Comparison of ENCODE assay signal across 8 cellular contexts in the genomic region with DNA sequence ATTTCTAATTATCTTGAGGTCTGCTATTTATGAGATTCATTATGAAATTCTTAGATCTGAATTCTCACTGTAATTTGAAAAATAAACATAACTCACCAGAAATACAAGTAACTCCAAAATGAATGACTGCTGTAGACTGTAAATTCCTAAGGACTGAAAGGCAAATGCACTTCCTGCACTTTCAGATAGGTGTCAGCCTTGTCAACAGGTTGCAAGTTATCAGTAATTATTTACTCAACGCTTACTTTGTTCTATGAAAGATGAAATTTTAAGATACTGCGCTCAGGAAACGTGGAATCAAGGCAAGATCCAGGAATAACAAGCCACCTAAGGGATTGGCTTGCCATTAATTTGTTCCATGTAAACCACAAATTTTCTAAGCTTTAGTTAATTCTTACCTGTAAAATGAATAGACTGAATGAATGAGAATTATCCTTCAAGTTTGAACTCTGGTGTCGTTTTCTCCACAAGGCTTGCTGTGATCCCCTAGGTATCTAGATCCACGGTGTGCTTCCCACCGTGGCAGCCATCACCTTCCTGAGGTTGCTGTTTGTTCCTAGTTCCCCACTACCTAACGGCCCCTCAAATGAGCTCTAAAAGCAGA. TPM values are rescaled to one million over a fixed set of nuclear protein-coding genes. Genes with fewer than 3 reads are reported as not detected.
DNase-seq lines count a peak whose midpoint lies in the region; ATAC-seq, FAIRE-seq and TF ChIP-seq lines count a peak whose summit lies in the region.

No MANE protein-coding gene starts in this region.

- peaks cover 4% of the 10 kb centered on the region for H3K4me1 Mint-ChIP-seq in T-helper 17 cell

- no peak overlapping the region for H3K4me3 Mint-ChIP-seq in T-helper 17 cell

- no peak for FAIRE-seq in HTR-8/SVneo (lab: Jason Lieb, UNC)

- TF ChIP-seq CTCF in C4-2B (conservative IDR thresholded peaks at IDR 0.05) = peak; percentile 95
- TF ChIP-seq CTCF in fibroblast of pulmonary artery (IDR thresholded peaks at IDR 0.05; ENCODE audit: low read length, missing control alignments) = peak; percentile 90

- H3K36me3 Mint-ChIP-seq in T-helper 17 cell (ENCODE audit: low read depth) = no peaks in the 10 kb centered on the region

- no peak overlapping the region for H3K4me3 ChIP-seq in fibroblast of pulmonary artery (replicated peaks; ENCODE audit: low read depth, low read length)

- H3K27me3 Mint-ChIP-seq in T-helper 17 cell = no peaks in the 10 kb centered on the region

- no peaks in the 10 kb centered on the region for H3K9me3 ChIP-seq in T-helper 17 cell (ENCODE audit: control insufficient read depth, low read length, poor library complexity, severe bottlenecking)

- ATAC-seq in GM18498 (IDR thresholded peaks at IDR 0.05; ENCODE audit: unreplicated experiment) = peak; percentile 60
- ATAC-seq in T-helper 17 cell = peak; percentile 47
- ATAC-seq in GM21381 (IDR thresholded peaks at IDR 0.05; ENCODE audit: unreplicated experiment) = no peak

- H3K27ac Mint-ChIP-seq in T-helper 17 cell = no peak overlapping the region

- no peak overlapping the region for H3K27ac ChIP-seq in C4-2B

- DNase-seq in HTR-8/SVneo (ENCODE audit: insufficient read length, low spot score) (peak; percentile 22), T-helper 17 cell (no peak), fibroblast of pulmonary artery (ENCODE audit: low read depth) (peak; percentile 69), retina (peak; percentile 19), medulla oblongata (ENCODE audit: extremely low spot score) (no peak)

RNA-seq across cellular contexts. Expression of a gene that starts 12.6 kb away (rescaled TPM):
- 1 to 10 TPM; 5.8 to 6.4 TPM for total RNA-seq in T-helper 17 cell

RNA-seq across cellular contexts. Expression of a gene that starts 27.9 kb away (rescaled TPM):
- total RNA-seq in T-helper 17 cell = 1 to 10 TPM in 1 of 2 donors, under 1 TPM in 1; 0.60 to 4.5 TPM

RNA-seq across cellular contexts. Expression of a gene that starts 45.1 kb away (rescaled TPM):
- total RNA-seq in T-helper 17 cell = 10 to 100 TPM; 43.2 to 44.9 TPM

RNA-seq across cellular contexts. Expression of a gene that starts 45.4 kb away (rescaled TPM):
- total RNA-seq in T-helper 17 cell = 10 to 100 TPM; 29.0 to 30.7 TPM

Comparison
In these comparisons a context has a peak if more than half of its experiments do, and no peak if none do; other contexts are left out.
1. DNase-seq: peak in HTR-8/SVneo (single experiment), fibroblast of pulmonary artery (single experiment) and retina (single experiment); none in T-helper 17 cell (0 of 3) and medulla oblongata (single experiment).